ENCODE assay signal across 9 cellular contexts in genomic region chr1:35808376-35809155, GRCh38. TPM values are rescaled to one million over a fixed set of nuclear protein-coding genes. Genes with fewer than 3 reads are reported as not detected.
DNase-seq lines count a peak whose midpoint lies in the region; ATAC-seq, FAIRE-seq and TF ChIP-seq lines count a peak whose summit lies in the region.
"Had no signal": no experiment of that assay in that cellular context is flagged by ENCODE, and none has a peak within 500 bp of the region (broad histone marks: within the 10 kb centered on the region; RNA-seq: fewer than 3 reads in every experiment).

No MANE protein-coding gene starts in this region.

- dilution Hi-C loops in keratinocyte (cut with MboI; ENCODE audit: extremely low pct_ligation_motif_present, low sequenced_read_pairs), result no loop called here

- peaks cover 40% of the 10 kb centered on the region for H3K4me1 Mint-ChIP-seq in T-helper 1 cell treated with Interleukin-12 subunit alpha and Interleukin-12 subunit beta and Interleukin-4 antibody, amounts not matched to agents 30 μg/mL and 1 μg/mL, for 36 hours (ENCODE audit: low read depth)
- peaks cover 28% of the 10 kb centered on the region for H3K4me1 Mint-ChIP-seq in chondrocyte (ENCODE audit: low read depth)

- H3K27ac ChIP-seq in keratinocyte (ENCODE audit: control insufficient read depth, insufficient read depth, low read length) (peak overlapping the region; percentile 47), skin epidermis (peak overlapping the region; percentile 79 to 99 (median 96))

- peaks cover 4% of the 10 kb centered on the region for H3K79me2 ChIP-seq in keratinocyte (ENCODE audit: control insufficient read depth, insufficient read depth, low read length)

- peaks cover 2% of the 10 kb centered on the region for H3K9me1 ChIP-seq in keratinocyte (ENCODE audit: control insufficient read depth, extremely low read depth, insufficient read depth, low read length)

- DNase-seq in Caki2 (ENCODE audit: low read depth), result peak; percentile 18
- no peak for DNase-seq in chondrocyte (ENCODE audit: low spot score)
- DNase-seq in keratinocyte (ENCODE audit: low read depth, low spot score), result no peak
- no peak for DNase-seq in NCI-H1092 treated with DMSO at 0.1 percent for 48 hours (lab: John Stamatoyannopoulos, UW)

- ATAC-seq in HG02798 (IDR thresholded peaks at IDR 0.05; ENCODE audit: poor library complexity, unreplicated experiment), result peak; percentile 45
- no peak for ATAC-seq in HG03378 (IDR thresholded peaks at IDR 0.05; ENCODE audit: unreplicated experiment)

- peak overlapping the region; percentile 81 for H3K9ac ChIP-seq in keratinocyte (ENCODE audit: control insufficient read depth, extremely low read depth, insufficient read depth, low read length)

- H3K27me3 ChIP-seq in keratinocyte (ENCODE audit: control insufficient read depth, extremely low read depth, insufficient read depth, low read length), result no peaks in the 10 kb centered on the region

- H3K36me3 ChIP-seq in keratinocyte (ENCODE audit: control insufficient read depth in 2 of 2, extremely low read depth in 1 of 2, insufficient read depth in 2 of 2, low read length in 2 of 2), result no peaks in the 10 kb centered on the region

- no peaks in the 10 kb centered on the region for H4K20me1 ChIP-seq in keratinocyte (ENCODE audit: control insufficient read depth, extremely low read depth, insufficient read depth, low read length)

- peak overlapping the region; percentile 86 for H2AFZ ChIP-seq in keratinocyte (ENCODE audit: control insufficient read depth, low read length)

- H3K4me3 ChIP-seq in keratinocyte (ENCODE audit: control insufficient read depth in 2 of 3, extremely low read depth in 1 of 3, insufficient read depth in 2 of 3, low read depth in 1 of 3, low read length in 3 of 3) (peak overlapping the region; percentile 75 to 86 (median 83)), skin epidermis (peak overlapping the region; percentile 55 to 90 (median 83))

- peak overlapping the region; percentile 82 for H3K4me3 Mint-ChIP-seq in T-helper 1 cell treated with Interleukin-12 subunit alpha and Interleukin-12 subunit beta and Interleukin-4 antibody, amounts not matched to agents 30 μg/mL and 1 μg/mL, for 36 hours
- H3K4me3 Mint-ChIP-seq in chondrocyte (ENCODE audit: unreplicated experiment), result peak overlapping the region; percentile 85

- TF ChIP-seq CTCF in chondrocyte (IDR thresholded peaks at IDR 0.05) (no peak), keratinocyte (optimal IDR thresholded peaks at IDR 0.05 in 1 of 3, IDR thresholded peaks at IDR 0.05 in 1 of 3, conservative IDR thresholded peaks at IDR 0.05 in 1 of 3; ENCODE audit: extremely low read depth in 1 of 3, insufficient read depth in 2 of 3, low read length in 3 of 3) (no peak)

- in situ Hi-C loops in Caki2 (cut with HindIII; ENCODE audit: low pct_unique_long_range_greater_than_20kb, low sequenced_read_pairs), result no loop called here

- H3K4me2 ChIP-seq in keratinocyte (ENCODE audit: control insufficient read depth, extremely low read depth, insufficient read depth, low read depth, low read length), result peak overlapping the region; percentile 97

- peaks cover 10% of the 10 kb centered on the region for H3K36me3 Mint-ChIP-seq in T-helper 1 cell treated with Interleukin-12 subunit alpha and Interleukin-12 subunit beta and Interleukin-4 antibody, amounts not matched to agents 30 μg/mL and 1 μg/mL, for 36 hours (ENCODE audit: low read depth)
- peaks cover 1% of the 10 kb centered on the region for H3K36me3 Mint-ChIP-seq in chondrocyte (ENCODE audit: low read depth)

- peaks cover 18% of the 10 kb centered on the region for H3K4me1 ChIP-seq in keratinocyte (ENCODE audit: control insufficient read depth, extremely low read depth, insufficient read depth, low read length)

- peak overlapping the region; percentile 74 for H3K27ac Mint-ChIP-seq in T-helper 1 cell treated with Interleukin-12 subunit alpha and Interleukin-12 subunit beta and Interleukin-4 antibody, amounts not matched to agents 30 μg/mL and 1 μg/mL, for 36 hours
- peak overlapping the region; percentile 89 for H3K27ac Mint-ChIP-seq in chondrocyte (ENCODE audit: unreplicated experiment)

- H3K27me3 Mint-ChIP-seq in T-helper 1 cell treated with Interleukin-12 subunit alpha and Interleukin-12 subunit beta and Interleukin-4 antibody, amounts not matched to agents 30 μg/mL and 1 μg/mL, for 36 hours (ENCODE audit: low read depth), result no peaks in the 10 kb centered on the region
- H3K27me3 Mint-ChIP-seq in chondrocyte (ENCODE audit: low read depth), result no peaks in the 10 kb centered on the region

- H3K9me3 Mint-ChIP-seq in T-helper 1 cell treated with Interleukin-12 subunit alpha and Interleukin-12 subunit beta and Interleukin-4 antibody, amounts not matched to agents 30 μg/mL and 1 μg/mL, for 36 hours, result no peaks in the 10 kb centered on the region
- H3K9me3 Mint-ChIP-seq in chondrocyte (ENCODE audit: low read depth), result no peaks in the 10 kb centered on the region

- no peaks in the 10 kb centered on the region for H3K9me3 ChIP-seq in keratinocyte (ENCODE audit: control insufficient read depth, low read depth, low read length)

- FAIRE-seq in keratinocyte (lab: Jason Lieb, UNC), result no peak
- FAIRE-seq: TTC549 had no signal

RNA-seq across cellular contexts. Expression of gene AGO4, which starts 0.8 kb away (rescaled TPM):
- total RNA-seq in Caki2 (2014; rRNA removed; shearing (Covaris generic); ENCODE audit: low replicate concordance), result 1.4 and 1.9 TPM in 2 replicates
- 6.6 to 12.5 TPM (median 11.8 TPM) in 3 replicates for total RNA-seq in chondrocyte
- polyA plus RNA-seq in keratinocyte, result 5.2 to 7.7 TPM (median 6.3 TPM) in 3 replicates
- 2.4 TPM for polyA plus RNA-seq in keratinocyte (2011; ENCODE audit: low read depth)
- polyA plus RNA-seq in keratinocyte (2011; cell fraction: cytosol; rRNA removed), result 3.7 and 7.6 TPM in 2 replicates
- polyA plus RNA-seq in keratinocyte (2011; cell fraction: nucleus; rRNA removed), result 10.5 and 18.0 TPM in 2 replicates
- polyA plus RNA-seq in keratinocyte (2012; ENCODE audit: low replicate concordance), result 3.9 and 4.5 TPM in 2 replicates
- polyA minus RNA-seq in keratinocyte, result 12.5 to 44.7 TPM (median 20.7 TPM) in 3 replicates
- 10.4 TPM for polyA minus RNA-seq in keratinocyte (2011; cell fraction: cytosol; rRNA and poly(A)+ RNA removed)
- 9.0 and 17.8 TPM in 2 replicates for polyA minus RNA-seq in keratinocyte (2011; cell fraction: nucleus; rRNA and poly(A)+ RNA removed)

RNA-seq across cellular contexts. Expression of gene CLSPN, which starts 38.8 kb away (rescaled TPM):
- total RNA-seq in Caki2 (2014; rRNA removed; shearing (Covaris generic); ENCODE audit: low replicate concordance), result 5.1 and 5.8 TPM in 2 replicates
- 4.4 to 19.6 TPM (median 4.8 TPM) in 3 replicates for total RNA-seq in chondrocyte
- 0.98 to 7.7 TPM (median 4.7 TPM) in 3 replicates for polyA plus RNA-seq in keratinocyte
- 0.32 TPM for polyA plus RNA-seq in keratinocyte (2011; ENCODE audit: low read depth)
- 0.84 and 2.9 TPM in 2 replicates for polyA plus RNA-seq in keratinocyte (2011; cell fraction: cytosol; rRNA removed)
- polyA plus RNA-seq in keratinocyte (2011; cell fraction: nucleus; rRNA removed), result 2.0 and 2.1 TPM in 2 replicates
- polyA plus RNA-seq in keratinocyte (2012; ENCODE audit: low replicate concordance), result 0.28 and 7.6 TPM in 2 replicates
- polyA minus RNA-seq in keratinocyte, result 0.92 to 10.7 TPM (median 8.6 TPM) in 3 replicates
- polyA minus RNA-seq in keratinocyte (2011; cell fraction: cytosol; rRNA and poly(A)+ RNA removed), result 0.38 TPM
- polyA minus RNA-seq in keratinocyte (2011; cell fraction: nucleus; rRNA and poly(A)+ RNA removed), result 0.21 and 2.1 TPM in 2 replicates
